ENCODE assay signal across 9 cellular contexts in genomic region chr7:101138149-101138870, GRCh38. TPM values are rescaled to one million over a fixed set of nuclear protein-coding genes. Genes with fewer than 3 reads are reported as not detected.
DNase-seq lines count a peak whose midpoint lies in the region; ATAC-seq and TF ChIP-seq lines count a peak whose summit lies in the region.
"Had no signal": no experiment of that assay in that cellular context is flagged by ENCODE, and none has a peak within 500 bp of the region (broad histone marks: within the 10 kb centered on the region; RNA-seq: fewer than 3 reads in every experiment).

No MANE protein-coding gene starts in this region.

- DNase-seq in BE2C (peak; percentile 93), GM19238 (ENCODE audit: insufficient read length, low spot score) (peak; percentile 45), HuH-7.5 (ENCODE audit: low spot score) (peak; percentile 73), SJSA1 (ENCODE audit: low read depth in 1 of 2, low spot score in 2 of 2) (peak; percentile 97), Right ventricle myocardium inferior (ENCODE audit: missing footprints) (no peak), aorta (peak; percentile 91 to 93)
- peak; percentile 96 for DNase-seq in activated naive CD4-positive, alpha-beta T cell treated with anti-CD3 and anti-CD28 coated beads for 36 hours

- H3K36me3 Mint-ChIP-seq in activated naive CD4-positive, alpha-beta T cell treated with anti-CD3 and anti-CD28 coated beads for 36 hours (ENCODE audit: low read depth) = no peaks in the 10 kb centered on the region

- no peak overlapping the region for H3K4me3 Mint-ChIP-seq in activated naive CD4-positive, alpha-beta T cell treated with anti-CD3 and anti-CD28 coated beads for 36 hours

- ATAC-seq in Right ventricle myocardium inferior = peak; percentile 83
- peak; percentile 91 for ATAC-seq in aorta (ENCODE audit: low FRiP score)

- peak overlapping the region; percentile 54 for H3K4me3 ChIP-seq in BE2C (ENCODE audit: low read depth, low read length)
- H3K4me3 ChIP-seq in SJSA1 = peak overlapping the region; percentile 13
- peak overlapping the region; percentile 33 for H3K4me3 ChIP-seq in rectal smooth muscle tissue (ENCODE audit: low read length)
- H3K4me3 ChIP-seq in aorta (ENCODE audit: low read length in 2 of 2) = no peak overlapping the region

- intact Hi-C loops in activated naive CD4-positive, alpha-beta T cell treated with anti-CD3 and anti-CD28 coated beads for 36 hours (cut with micrococcal nuclease) = loop anchor here (1.0 to 5.0 kb wide), 6 partner anchors 11 to 251 kb away; partner anchors contain the start of genes AP1S1, SERPINE1, TRIM56 and UFSP1
- intact Hi-C loops in Right ventricle myocardium inferior (cut with DNase I) (loop anchor here (1.0 kb wide), 1 partner anchor 43 kb away; no protein-coding TSS in a partner anchor), aorta (cut with DNase I) (loop anchor here in 1 of 2 donors (2.0 kb wide), 2 partner anchors 44 to 54 kb away; partner anchors contain the start of gene TRIM56)

- no peak overlapping the region for H3K9ac ChIP-seq in rectal smooth muscle tissue (ENCODE audit: low read length)

- H3K36me3 ChIP-seq in BE2C (no peaks in the 10 kb centered on the region), SJSA1 (peaks cover 24% of the 10 kb centered on the region), rectal smooth muscle tissue (ENCODE audit: control insufficient read depth, insufficient read depth, low read length) (no peaks in the 10 kb centered on the region), aorta (ENCODE audit: control insufficient read depth in 1 of 2, insufficient read depth in 2 of 2, low read length in 1 of 2) (peaks cover 0 to 9% of the 10 kb centered on the region in 2 donors)

- H3K9me3 ChIP-seq in BE2C = no peaks in the 10 kb centered on the region
- H3K9me3 ChIP-seq in SJSA1 (replicated peaks) = no peaks in the 10 kb centered on the region
- H3K9me3 ChIP-seq in aorta (ENCODE audit: control insufficient read depth, low read length) = no peaks in the 10 kb centered on the region

- H3K4me1 Mint-ChIP-seq in activated naive CD4-positive, alpha-beta T cell treated with anti-CD3 and anti-CD28 coated beads for 36 hours (ENCODE audit: low read depth) = peaks cover 60% of the 10 kb centered on the region

- CTCF ChIA-PET in activated naive CD4-positive, alpha-beta T cell treated with anti-CD3 and anti-CD28 coated beads for 36 hours (lab: Charles Lee) = interaction anchor here (0.6 to 2.8 kb wide), 3 partner anchors 17 to 54 kb away, joined by 3 to 10 read pairs (median 4); no protein-coding TSS in a partner anchor

- H3K9me3 Mint-ChIP-seq in activated naive CD4-positive, alpha-beta T cell treated with anti-CD3 and anti-CD28 coated beads for 36 hours = no peaks in the 10 kb centered on the region

- H3K27me3 Mint-ChIP-seq in activated naive CD4-positive, alpha-beta T cell treated with anti-CD3 and anti-CD28 coated beads for 36 hours (ENCODE audit: low read depth) = peaks cover 10% of the 10 kb centered on the region

- peak overlapping the region; percentile 41 for H3K27ac Mint-ChIP-seq in activated naive CD4-positive, alpha-beta T cell treated with anti-CD3 and anti-CD28 coated beads for 36 hours

- TF ChIP-seq CTCF in BE2C (IDR thresholded peaks at IDR 0.05; ENCODE audit: low read depth, low read length) = peak; percentile 78

- H3K4me1 ChIP-seq in BE2C (peaks cover 3% of the 10 kb centered on the region; the same call in 1 of the 2 replicates), SJSA1 (replicated peaks) (peaks cover 40% of the 10 kb centered on the region), rectal smooth muscle tissue (ENCODE audit: control insufficient read depth, insufficient read depth, low read length) (no peaks in the 10 kb centered on the region), aorta (ENCODE audit: control insufficient read depth in 1 of 2, insufficient read depth in 2 of 2, low read length in 2 of 2) (no peaks in the 10 kb centered on the region)

- H3K27me3 ChIP-seq in BE2C (no peaks in the 10 kb centered on the region), SJSA1 (replicated peaks) (no peaks in the 10 kb centered on the region), rectal smooth muscle tissue (ENCODE audit: control insufficient read depth, insufficient read depth, low read length) (no peaks in the 10 kb centered on the region), aorta (ENCODE audit: control insufficient read depth in 1 of 2, insufficient read depth in 2 of 2, low read length in 1 of 2) (no peaks in the 10 kb centered on the region)

- 7 to 9% methylated on average over 17 of the region's 17 CpGs for WGBS in aorta, 2 donors

- H3K27ac ChIP-seq in SJSA1 (peak overlapping the region; percentile 94), rectal smooth muscle tissue (ENCODE audit: low read depth, low read length) (no peak overlapping the region), aorta (ENCODE audit: low read depth in 1 of 2, low read length in 2 of 2) (peak overlapping the region; percentile 2 to 65)

RNA-seq across cellular contexts. Expression of gene SERPINE1, which starts 11.4 kb away (rescaled TPM):
- polyA plus RNA-seq in BE2C (2012; ENCODE audit: insufficient read depth, insufficient read length, low read depth) = 2.7 TPM
- 21.8 and 25.6 TPM in 2 replicates for total RNA-seq in SJSA1 (2014; rRNA removed; shearing (Covaris generic))
- total RNA-seq in activated naive CD4-positive, alpha-beta T cell treated with anti-CD3 and anti-CD28 coated beads for 36 hours = under 1 TPM in 1 of 2 experiments, not detected in 1; 0.07 TPM
- total RNA-seq in Right ventricle myocardium inferior (1.6 TPM), aorta (100 to 1,000 TPM in 1 of 2 donors, 10 to 100 TPM in 1; 57.1 to 693 TPM)
- polyA plus RNA-seq in aorta = 100 to 1,000 TPM in 1 of 2 donors, 10 to 100 TPM in 1; 71.5 to 137 TPM
- total RNA-seq: T-helper 1 cell treated with Interleukin-12 subunit alpha and Interleukin-12 subunit beta and Interleukin-4 antibody, amounts not matched to agents 30 ng/mL and 1 ng/mL, for 36 hours had no signal

RNA-seq across cellular contexts. Expression of gene AP1S1, which starts 16.0 kb away (rescaled TPM):
- polyA plus RNA-seq in BE2C (2012; ENCODE audit: insufficient read depth, insufficient read length, low read depth) = 312 TPM
- total RNA-seq in SJSA1 (2014; rRNA removed; shearing (Covaris generic)) = 98.4 and 119 TPM in 2 replicates
- 10 to 100 TPM; 40.6 to 43.5 TPM for total RNA-seq in activated naive CD4-positive, alpha-beta T cell treated with anti-CD3 and anti-CD28 coated beads for 36 hours
- total RNA-seq in Right ventricle myocardium inferior = 12.8 TPM
- 10 to 100 TPM; 21.3 to 26.9 TPM for total RNA-seq in aorta
- polyA plus RNA-seq in aorta = 10 to 100 TPM; 16.8 to 51.2 TPM

RNA-seq across cellular contexts. Expression of gene VGF, which starts 27.1 kb away (rescaled TPM):
- 1,310 TPM for polyA plus RNA-seq in BE2C (2012; ENCODE audit: insufficient read depth, insufficient read length, low read depth)
- total RNA-seq in SJSA1 (2014; rRNA removed; shearing (Covaris generic)) = not detected in 2 replicates
- not detected for total RNA-seq in activated naive CD4-positive, alpha-beta T cell treated with anti-CD3 and anti-CD28 coated beads for 36 hours
- total RNA-seq in Right ventricle myocardium inferior = not detected
- total RNA-seq in aorta = not detected
- not detected for polyA plus RNA-seq in aorta

RNA-seq across cellular contexts. Expression of gene NAT16, which starts 41.8 kb away (rescaled TPM):
- polyA plus RNA-seq in BE2C (2012; ENCODE audit: insufficient read depth, insufficient read length, low read depth) = 3.5 TPM
- not detected in 2 replicates for total RNA-seq in SJSA1 (2014; rRNA removed; shearing (Covaris generic))
- not detected for total RNA-seq in activated naive CD4-positive, alpha-beta T cell treated with anti-CD3 and anti-CD28 coated beads for 36 hours
- total RNA-seq in Right ventricle myocardium inferior = not detected
- total RNA-seq in aorta = not detected
- not detected for polyA plus RNA-seq in aorta
- total RNA-seq: T-helper 1 cell treated with Interleukin-12 subunit alpha and Interleukin-12 subunit beta and Interleukin-4 antibody, amounts not matched to agents 30 ng/mL and 1 ng/mL, for 36 hours had no signal

RNA-seq across cellular contexts. Expression of gene TRIM56, which starts 53.0 kb away (rescaled TPM):
- polyA plus RNA-seq in BE2C (2012; ENCODE audit: insufficient read depth, insufficient read length, low read depth) = 8.9 TPM
- total RNA-seq in SJSA1 (2014; rRNA removed; shearing (Covaris generic)) = 5.2 and 10.3 TPM in 2 replicates
- 10 to 100 TPM; 41.4 to 41.7 TPM for total RNA-seq in activated naive CD4-positive, alpha-beta T cell treated with anti-CD3 and anti-CD28 coated beads for 36 hours
- total RNA-seq in Right ventricle myocardium inferior = 21.0 TPM
- total RNA-seq in aorta = 10 to 100 TPM; 56.6 to 58.3 TPM
- polyA plus RNA-seq in aorta = 10 to 100 TPM in 1 of 2 donors, 1 to 10 TPM in 1; 9.4 to 16.9 TPM

Comparison
In these comparisons a context has a peak if more than half of its experiments do, and no peak if none do; other contexts are left out.
1. H3K4me3 ChIP-seq: peak in BE2C (single experiment), SJSA1 (single experiment) and rectal smooth muscle tissue (single experiment); none in aorta (0 of 2).